Comparison of ENCODE assay signal across 8 cellular contexts in the genomic region with DNA sequence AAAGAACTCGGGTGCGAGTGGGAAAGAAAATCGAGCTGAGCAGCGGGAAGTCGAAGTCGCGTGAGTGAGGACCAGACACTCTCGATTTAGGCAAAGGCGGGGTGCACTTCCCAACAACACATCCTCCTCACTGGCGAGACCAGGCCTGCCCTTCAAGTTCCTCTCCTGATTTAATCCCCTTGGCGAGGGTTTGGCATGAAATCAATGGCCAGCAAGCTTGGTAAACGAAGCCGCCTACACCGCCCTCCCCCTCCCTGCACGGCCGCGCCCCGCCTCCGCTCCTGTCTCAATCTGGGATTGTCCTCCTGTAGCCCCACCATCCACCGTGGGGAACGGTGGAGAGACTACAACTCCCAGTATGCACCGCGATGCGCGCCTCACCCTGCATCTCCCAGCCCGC. TPM values are rescaled to one million over a fixed set of nuclear protein-coding genes. Genes with fewer than 3 reads are reported as not detected.
"Had no signal": no experiment of that assay in that cellular context is flagged by ENCODE, and none has a peak within 500 bp of the region (broad histone marks: within the 10 kb centered on the region; RNA-seq: fewer than 3 reads in every experiment).

A gene with protein sequence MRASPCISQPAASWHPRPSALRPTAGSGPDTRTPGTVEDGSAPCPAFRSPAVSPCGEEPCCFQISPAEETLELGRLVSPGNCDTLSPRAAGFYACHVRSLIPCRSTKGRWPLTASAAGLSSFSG (plus strand): TSS at position 301 of the 400 bp plus-strand sequence. CDS start 68 bp downstream, at position 369.

RNA-seq across cellular contexts. Expression of the gene that starts here (rescaled TPM):
- total RNA-seq: activated B cell treated with CpG ODN at 0.5 μM for 24 hours; activated CD4-positive, alpha-beta memory T cell treated with anti-CD3 and anti-CD28 coated beads for 36 hours; activated naive CD4-positive, alpha-beta T cell treated with anti-CD3 and anti-CD28 coated beads for 36 hours; activated T-helper 1 cell treated with anti-CD3 and anti-CD28 coated beads, Interleukin-12 subunit alpha, Interleukin-12 subunit beta, Interleukin-2, Interleukin-4 antibody, amounts not matched to agents 30 ng/mL and 10 ng/mL and 1 ng/mL, durations not matched to agents 14 hours and 24 hours and 36 hours; activated T-helper 17 cell treated with anti-CD3 and anti-CD28 coated beads, Interleukin-2, amount 50 U/mL, for 72 hours; ascending aorta; bronchial epithelial cell; cardiac muscle cell had no signal
- polyA plus RNA-seq: cardiac muscle cell had no signal
